1 cellular context compared by ENCODE assay signal in genomic region chr17:45070809-45071208, GRCh38.
TF ChIP-seq lines count a peak whose summit lies in the region.

No MANE protein-coding gene starts in this region.

TF ChIP-seq in endothelial cell of umbilical vein, 7 proteins besides CTCF, POLR2A, EP300 and RAD21:
- TF ChIP-seq EZH2 (IDR thresholded peaks at IDR 0.05; ENCODE audit: borderline replicate concordance, low read depth, low read length, severe bottlenecking): no peak
- TF ChIP-seq FOS (IDR thresholded peaks at IDR 0.05; ENCODE audit: borderline replicate concordance, insufficient read depth, low read length): no peak
- TF ChIP-seq JUN (IDR thresholded peaks at IDR 0.05; ENCODE audit: borderline replicate concordance, insufficient read depth, insufficient read length, low read depth): no peak
